22 cellular contexts compared by ENCODE assay signal in the genomic region with DNA sequence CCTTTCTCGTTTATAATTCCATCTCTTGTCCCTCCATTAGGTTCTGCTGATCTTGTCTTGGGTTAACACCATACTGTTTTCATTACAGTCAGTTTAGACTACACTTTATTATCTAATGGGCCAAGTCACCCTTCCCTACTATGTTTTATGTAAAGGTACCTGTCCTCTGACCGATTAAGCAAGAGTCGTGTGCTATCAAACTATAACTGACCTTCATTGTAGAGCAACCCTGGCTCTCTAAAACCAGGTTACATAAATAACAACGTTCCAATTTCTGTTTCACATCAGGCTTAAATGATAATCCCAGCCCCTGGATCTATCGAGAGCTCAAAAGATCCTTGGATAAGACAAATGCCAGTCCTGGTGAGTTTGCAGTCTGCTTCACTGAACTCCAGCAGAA. TPM values are rescaled to one million over a fixed set of nuclear protein-coding genes. Genes with fewer than 3 reads are reported as not detected.
"Had no signal": no experiment of that assay in that cellular context is flagged by ENCODE, and none has a peak within 500 bp of the region (broad histone marks: within the 10 kb centered on the region; RNA-seq: fewer than 3 reads in every experiment).

No MANE protein-coding gene starts in this region.

- H3K9me3 Mint-ChIP-seq: IgD-negative memory B cell had no signal

- H3K9me3 ChIP-seq: SK-N-SH had no signal

- ATAC-seq: K562, Panc1, PC-3 had no signal

- H3K27me3 Mint-ChIP-seq: IgD-negative memory B cell had no signal

- H3K4me2 ChIP-seq: KMS-11, SK-N-SH had no signal

- H3K9ac ChIP-seq: KMS-11, SK-N-SH had no signal

- H3K27ac ChIP-seq: KMS-11, RWPE1 had no signal

- H3K4me3 ChIP-seq: K562 had no signal

- DNase-seq: Kasumi-1, MM.1S, NCI-H1092 treated with DMSO at 0.1 percent for 48 hours, NCI-H1436, NCI-H187, NCI-H2029, NCI-H2081 treated with DMSO at 0.1 percent for 48 hours, NCI-H2171, NCI-H226, NCI-H446, NCI-H510A, NCI-H524 treated with DMSO at 0.1 percent for 48 hours, NCI-H69, NCI-H774, PC-3, SHP77, SK-N-SH had no signal

- FAIRE-seq: K562 had no signal

- H3K4me3 Mint-ChIP-seq: IgD-negative memory B cell had no signal

RNA-seq across cellular contexts. Expression of a gene that starts 16.7 kb away (rescaled TPM):
- polyA plus RNA-seq: SK-N-SH had no signal
